In the genomic region with DNA sequence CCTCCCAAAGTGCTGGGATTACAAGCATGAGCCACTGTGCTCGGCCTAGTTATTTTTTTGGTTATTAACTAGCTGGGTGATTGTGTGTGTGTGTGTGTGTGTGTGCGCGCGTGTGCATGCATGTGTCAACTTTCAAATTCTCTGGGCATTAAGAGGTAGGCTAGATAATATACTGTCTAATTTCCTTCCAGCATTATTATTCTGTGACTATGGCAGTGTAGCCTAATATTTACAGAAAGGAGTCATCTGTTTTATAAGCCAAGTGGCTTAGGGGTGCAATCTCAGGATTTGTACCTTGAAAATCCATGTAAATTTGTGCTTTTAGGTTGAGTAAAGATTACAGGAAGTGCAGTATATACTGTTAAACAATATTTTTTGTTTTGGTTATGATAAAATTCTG, we compare ENCODE assay signal across 8 cellular contexts.
"Had no signal": no experiment of that assay in that cellular context is flagged by ENCODE, and none has a peak within 500 bp of the region (broad histone marks: within the 10 kb centered on the region; RNA-seq: fewer than 3 reads in every experiment).

No MANE protein-coding gene starts in this region.

- DNase-seq: H9, HCEC 1CT had no signal

- H3K27ac Mint-ChIP-seq: GM23338, H9 had no signal

- H3K4me3 ChIP-seq: GM23338, K562 had no signal

- H3K9me3 Mint-ChIP-seq: GM23338, H9 had no signal

- FAIRE-seq: H1, H54, HepG2, K562 had no signal

- H3K4me1 Mint-ChIP-seq: GM23338, H9 had no signal

- H3K4me3 Mint-ChIP-seq: GM23338, H9 had no signal

- H3K27ac ChIP-seq: HL-60 had no signal

- ATAC-seq: GM23338, HepG2, K562 had no signal

- H3K4me2 ChIP-seq: GM23338 had no signal

- H2AFZ ChIP-seq: GM23338 had no signal
